9 cellular contexts compared by ENCODE assay signal in genomic region chr6:15063253-15063853, GRCh38.
DNase-seq lines count a peak whose midpoint lies in the region; ATAC-seq, FAIRE-seq and TF ChIP-seq lines count a peak whose summit lies in the region.
"Had no signal": no experiment of that assay in that cellular context is flagged by ENCODE, and none has a peak within 500 bp of the region (broad histone marks: within the 10 kb centered on the region; RNA-seq: fewer than 3 reads in every experiment).

No MANE protein-coding gene starts in this region.

- no peak overlapping the region for H2AFZ ChIP-seq in mammary epithelial cell (ENCODE audit: low read depth, low read length)
- peak overlapping the region; percentile 47 for H2AFZ ChIP-seq in K562 (ENCODE audit: low read depth, low read length)

- no peak for TF ChIP-seq CTCF in mammary epithelial cell (conservative IDR thresholded peaks at IDR 0.05 in 1 of 2, IDR thresholded peaks at IDR 0.05 in 1 of 2; ENCODE audit: extremely low read depth in 1 of 2, insufficient read depth in 1 of 2, low read depth in 1 of 2, low read length in 2 of 2)
- no peak for TF ChIP-seq CTCF in breast epithelium (IDR thresholded peaks at IDR 0.05)
- TF ChIP-seq CTCF in K562 (IDR thresholded peaks at IDR 0.05 in 2 of 3, conservative IDR thresholded peaks at IDR 0.05 in 1 of 3; ENCODE audit: insufficient read depth in 2 of 3, low read depth in 1 of 3, low read length in 3 of 3): no peak
- TF ChIP-seq CTCF in right lobe of liver (IDR thresholded peaks at IDR 0.05): no peak
- no peak for TF ChIP-seq CTCF in GM13977 (IDR thresholded peaks at IDR 0.05; ENCODE audit: extremely low read depth, insufficient read depth, missing control alignments)

- H3K4me3 ChIP-seq in mammary epithelial cell (replicated peaks in 1 of 3; ENCODE audit: insufficient read depth in 1 of 3, low read depth in 2 of 3, low read length in 3 of 3) (no peak overlapping the region), breast epithelium (no peak overlapping the region), K562 (no peak overlapping the region), right lobe of liver (no peak overlapping the region)
- H3K4me3 ChIP-seq in effector memory CD4-positive, alpha-beta T cell (ENCODE audit: insufficient read depth, low read depth, low read length, poor library complexity, severe bottlenecking): no peak overlapping the region

- peak overlapping the region; percentile 9 for H3K9ac ChIP-seq in mammary epithelial cell (ENCODE audit: insufficient read depth, low read length)
- H3K9ac ChIP-seq in K562 (ENCODE audit: insufficient read depth in 1 of 2, low read depth in 2 of 2, low read length in 2 of 2): peak overlapping the region; percentile 39 to 69; a peak in 3 of 4 replicates

- H3K79me2 ChIP-seq in mammary epithelial cell (ENCODE audit: insufficient read depth, low read length): no peaks in the 10 kb centered on the region
- H3K79me2 ChIP-seq in K562 (ENCODE audit: control insufficient read depth, insufficient read depth, low read length): no peaks in the 10 kb centered on the region

- H3K4me1 ChIP-seq in mammary epithelial cell (ENCODE audit: insufficient read depth, low read length): peaks cover 39% of the 10 kb centered on the region
- H3K4me1 ChIP-seq in breast epithelium: peaks cover 0 to 4% of the 10 kb centered on the region in 2 donors
- H3K4me1 ChIP-seq in K562 (replicated peaks in 1 of 2; ENCODE audit: control insufficient read depth in 2 of 2, insufficient read depth in 2 of 2, low read length in 2 of 2): peaks cover 30 to 44% of the 10 kb centered on the region in 2 experiments
- H3K4me1 ChIP-seq in right lobe of liver: no peaks in the 10 kb centered on the region
- H3K4me1 ChIP-seq in effector memory CD4-positive, alpha-beta T cell (ENCODE audit: control insufficient read depth, insufficient read depth, low read length, poor library complexity, severe bottlenecking): no peaks in the 10 kb centered on the region

- H3K4me2 ChIP-seq in mammary epithelial cell (ENCODE audit: insufficient read depth, low read depth, low read length): no peak overlapping the region
- peak overlapping the region; percentile 50 for H3K4me2 ChIP-seq in K562 (ENCODE audit: insufficient read depth, low read length)

- POLR2A ChIA-PET in K562 (lab: Yijun Ruan, JAX): interaction anchor here (0.7 to 2.0 kb wide), 5 partner anchors 10 to 713 kb away, joined by 3 to 10 read pairs (median 4); no protein-coding TSS in a partner anchor

- DNase-seq in mammary epithelial cell (peak; percentile 71), breast epithelium (ENCODE audit: low spot score in 2 of 2) (no peak), K562 (ENCODE audit: extremely low read depth in 1 of 4, low spot score in 3 of 4) (peak in 1 of 4 experiments; percentile 47), right lobe of liver (peak in 2 of 3 donors; percentile 43 to 57), GM13977 (ENCODE audit: low spot score) (no peak)
- DNase-seq in activated effector memory CD4-positive, alpha-beta T cell treated with Interleukin-2 at 50 U/mL for 16 hours: no peak
- DNase-seq in effector memory CD4-positive, alpha-beta T cell: no peak

- TF ChIP-seq POLR2A in breast epithelium (IDR thresholded peaks at IDR 0.05) (no peak), K562 (conservative IDR thresholded peaks at IDR 0.05) (no peak), right lobe of liver (IDR thresholded peaks at IDR 0.05) (no peak)

- WGBS in mammary epithelial cell (ENCODE audit: low coverage, missing lambda C conversion rate): 89% methylated on average over 7 of the region's 7 CpGs
- 53% methylated on average over 7 of the region's 7 CpGs for WGBS in K562 (ENCODE audit: insufficient coverage, low coverage, missing lambda C conversion rate)
- WGBS in right lobe of liver (ENCODE audit: insufficient coverage, low coverage, low lambda C conversion rate, missing lambda C conversion rate): 72% methylated on average over 5 of the region's 7 CpGs

- peak overlapping the region; percentile 65 for H3K27ac ChIP-seq in mammary epithelial cell (ENCODE audit: insufficient read depth, low read depth, low read length)
- no peak overlapping the region for H3K27ac ChIP-seq in breast epithelium
- peak overlapping the region; percentile 85 for H3K27ac ChIP-seq in K562 (ENCODE audit: extremely low read depth, low read depth, low read length)
- H3K27ac ChIP-seq in right lobe of liver: no peak overlapping the region
- H3K27ac ChIP-seq in effector memory CD4-positive, alpha-beta T cell (ENCODE audit: insufficient read depth, low read length, poor library complexity, severe bottlenecking): no peak overlapping the region

- H3K36me3 ChIP-seq in mammary epithelial cell (ENCODE audit: insufficient read depth, low read length): no peaks in the 10 kb centered on the region
- no peaks in the 10 kb centered on the region for H3K36me3 ChIP-seq in breast epithelium
- no peaks in the 10 kb centered on the region; the same call in 2 of the 3 replicates for H3K36me3 ChIP-seq in K562 (ENCODE audit: control insufficient read depth, insufficient read depth, low read length)
- no peaks in the 10 kb centered on the region for H3K36me3 ChIP-seq in right lobe of liver
- no peaks in the 10 kb centered on the region for H3K36me3 ChIP-seq in effector memory CD4-positive, alpha-beta T cell (ENCODE audit: control insufficient read depth, insufficient read depth, low read length)

- in situ Hi-C loops in mammary epithelial cell (cut with MboI; ENCODE audit: low sequenced_read_pairs in 2 of 2): no loop called here
- in situ Hi-C loops in K562 (cut with MboI): no loop called here
- in situ Hi-C loops in GM13977 (cut with MboI; ENCODE audit: low pct_unique_long_range_greater_than_20kb, low sequenced_read_pairs, unreplicated experiment): no loop called here

- ATAC-seq in K562: peak; percentile 8
- ATAC-seq in right lobe of liver: peak; percentile 27 to 57 (median 40)
- ATAC-seq in GM21360 (IDR thresholded peaks at IDR 0.05; ENCODE audit: unreplicated experiment): no peak

- TSS peak; percentile 25 for BruUV-seq in mammary epithelial cell (replicated peaks; lab: Mats Ljungman, UMichigan)
- no TSS peak for BruUV-seq in K562 (replicated peaks; lab: Mats Ljungman, UMichigan)

- FAIRE-seq in K562 (lab: Jason Lieb, UNC): no peak
- FAIRE-seq: A204.1 had no signal

- no peak for TF ChIP-seq RAD21 in K562 (CRISPR knock-in tag; conservative IDR thresholded peaks at IDR 0.05 in 1 of 2, IDR thresholded peaks at IDR 0.05 in 1 of 2)

- peaks cover 4% of the 10 kb centered on the region for H3K9me3 ChIP-seq in mammary epithelial cell (replicated peaks; ENCODE audit: insufficient read depth, low read length)
- H3K9me3 ChIP-seq in breast epithelium: peaks cover 0 to 11% of the 10 kb centered on the region in 2 donors
- no peaks in the 10 kb centered on the region for H3K9me3 ChIP-seq in K562 (replicated peaks; ENCODE audit: control insufficient read depth, insufficient read depth, low read depth, low read length)
- no peaks in the 10 kb centered on the region for H3K9me3 ChIP-seq in right lobe of liver
- no peaks in the 10 kb centered on the region for H3K9me3 ChIP-seq in effector memory CD4-positive, alpha-beta T cell (ENCODE audit: control insufficient read depth, low read length)

- H4K20me1 ChIP-seq in mammary epithelial cell (ENCODE audit: insufficient read depth, low read length) (no peaks in the 10 kb centered on the region), K562 (replicated peaks; ENCODE audit: control insufficient read depth, insufficient read depth, low read length) (no peaks in the 10 kb centered on the region)

- intact Hi-C loops in mammary epithelial cell (cut with micrococcal nuclease) (loop anchor here (2.0 to 10.0 kb wide), 2 partner anchors 69 to 329 kb away; no protein-coding TSS in a partner anchor), breast epithelium (cut with DNase I; ENCODE audit: low total_unique reads) (no loop called here), K562 (cut with micrococcal nuclease) (loop anchor here (2.0 kb wide), 1 partner anchor 25 kb away; no protein-coding TSS in a partner anchor), right lobe of liver (cut with DNase I) (no loop called here)

- dilution Hi-C loops in mammary epithelial cell (cut with HindIII; ENCODE audit: low sequenced_read_pairs): no loop called here

- CTCF ChIA-PET in mammary epithelial cell (lab: Charles Lee; ENCODE audit: low non-redundant PET) (no interaction called here), K562 (lab: Yijun Ruan, JAX; ENCODE audit: low intra/inter-chr PET ratio) (no interaction called here)

- no peak for TF ChIP-seq EP300 in K562 (IDR thresholded peaks at IDR 0.05; ENCODE audit: low read length)

- H3K9me1 ChIP-seq in K562 (ENCODE audit: control insufficient read depth, insufficient read depth, low read length): no peaks in the 10 kb centered on the region

- H3K27me3 ChIP-seq in mammary epithelial cell (ENCODE audit: insufficient read depth, low read length): no peaks in the 10 kb centered on the region
- H3K27me3 ChIP-seq in breast epithelium: no peaks in the 10 kb centered on the region
- H3K27me3 ChIP-seq in K562 (ENCODE audit: control insufficient read depth in 2 of 2, insufficient read depth in 2 of 2, low read length in 2 of 2): no peaks in the 10 kb centered on the region
- no peaks in the 10 kb centered on the region for H3K27me3 ChIP-seq in right lobe of liver
- H3K27me3 ChIP-seq in effector memory CD4-positive, alpha-beta T cell (replicated peaks; ENCODE audit: control insufficient read depth, insufficient read depth, low read length, poor library complexity, severe bottlenecking): no peaks in the 10 kb centered on the region

Comparison
In these comparisons a context has a peak if more than half of its experiments do, and no peak if none do; other contexts are left out.
1. DNase-seq: peak in mammary epithelial cell (single experiment) and right lobe of liver (2 of 3); none in breast epithelium (0 of 2), activated effector memory CD4-positive, alpha-beta T cell treated with Interleukin-2 at 50 U/mL for 16 hours (single experiment), effector memory CD4-positive, alpha-beta T cell (0 of 3) and GM13977 (single experiment).
2. H3K27ac ChIP-seq: peak in mammary epithelial cell (single experiment) and K562 (single experiment); none in breast epithelium (0 of 2), right lobe of liver (0 of 3) and effector memory CD4-positive, alpha-beta T cell (single experiment).
3. intact Hi-C loops: an anchor here in mammary epithelial cell (2.0 to 10.0 kb wide) and K562 (2.0 kb wide); none called in breast epithelium and right lobe of liver.